Comparison of ENCODE assay signal across 8 cellular contexts in the genomic region with DNA sequence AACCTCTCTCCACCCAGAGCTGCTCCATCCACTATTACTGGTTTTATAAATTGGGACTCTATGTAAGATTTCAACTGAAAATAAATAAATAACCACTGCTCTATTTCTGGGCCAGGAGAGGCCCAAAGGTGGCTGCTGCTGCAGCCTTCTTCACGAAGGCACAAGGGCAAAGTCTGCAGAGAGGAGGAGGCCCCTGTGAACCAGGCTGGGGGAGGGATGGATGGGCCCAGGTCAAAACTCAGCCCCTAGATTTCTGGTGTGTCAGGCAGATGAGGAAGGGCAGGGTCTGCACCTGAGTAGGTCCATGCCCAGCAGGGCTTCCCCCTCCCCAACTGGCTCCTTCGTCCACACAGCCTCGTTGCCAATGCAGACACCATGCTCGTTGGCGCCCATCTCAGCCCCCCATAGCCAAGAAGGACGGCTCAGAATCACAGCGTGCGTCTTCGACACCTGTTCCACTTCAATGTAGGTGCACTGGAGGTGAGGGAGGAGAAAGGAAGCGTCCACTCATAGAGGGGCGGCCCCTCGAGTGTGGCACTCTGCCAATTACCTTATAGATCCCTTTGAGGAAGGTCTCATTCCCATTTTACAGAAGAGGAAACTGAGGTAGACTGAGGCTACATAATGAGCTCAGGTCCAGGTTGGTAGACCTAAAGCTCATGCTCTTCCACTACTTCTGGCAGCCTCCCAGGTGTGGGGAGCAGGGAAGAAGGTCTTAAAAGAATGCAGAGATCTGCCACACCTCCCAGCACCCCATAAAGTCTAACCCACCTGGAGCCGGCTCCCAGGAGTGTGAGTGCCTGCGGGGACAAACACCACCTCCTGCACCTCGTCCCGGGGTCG. TPM values are rescaled to one million over a fixed set of nuclear protein-coding genes. Genes with fewer than 3 reads are reported as not detected.
DNase-seq lines count a peak whose midpoint lies in the region; ATAC-seq and TF ChIP-seq lines count a peak whose summit lies in the region.

No MANE protein-coding gene starts in this region.

- ATAC-seq in left ventricle myocardium superior = no peak
- ATAC-seq in body of pancreas = no peak
- no peak for ATAC-seq in mucosa of descending colon
- ATAC-seq in GM21528 (IDR thresholded peaks at IDR 0.05; ENCODE audit: low FRiP score, unreplicated experiment) = no peak

- H3K36me3 ChIP-seq in right atrium auricular region (peaks cover 5% of the 10 kb centered on the region), body of pancreas (replicated peaks in 1 of 2; ENCODE audit: insufficient read depth in 1 of 2, low read depth in 2 of 2) (peaks cover 0 to 2% of the 10 kb centered on the region in 2 donors), mucosa of descending colon (ENCODE audit: low read depth) (no peaks in the 10 kb centered on the region)

- DNase-seq in right atrium auricular region (ENCODE audit: low spot score) (no peak), left ventricle myocardium superior (no peak), body of pancreas (peak in 1 of 4 donors; percentile 35), mucosa of descending colon (peak in 1 of 3 donors; percentile 21), iPS-NIHi7 (ENCODE audit: extremely low spot score) (no peak), posterior vena cava (ENCODE audit: low spot score) (no peak)
- no peak for DNase-seq in effector CD8-positive, alpha-beta T cell (lab: John Stamatoyannopoulos, UW)

- peak overlapping the region; percentile 71 to 74 for H3K27ac ChIP-seq in right atrium auricular region
- peak overlapping the region in 1 of 4 donors; percentile 76 for H3K27ac ChIP-seq in body of pancreas

- no peaks in the 10 kb centered on the region for H3K9me3 ChIP-seq in right atrium auricular region
- H3K9me3 ChIP-seq in body of pancreas = no peaks in the 10 kb centered on the region
- no peaks in the 10 kb centered on the region for H3K9me3 ChIP-seq in mucosa of descending colon

- no peak for TF ChIP-seq POLR2A in body of pancreas (IDR thresholded peaks at IDR 0.05)

- intact Hi-C loops in left ventricle myocardium superior (cut with micrococcal nuclease) (no loop called here), body of pancreas (cut with DNase I) (loop anchor here (10.0 kb wide), 1 partner anchor 175 kb away; no protein-coding TSS in a partner anchor), mucosa of descending colon (cut with DNase I, micrococcal nuclease) (loop anchor here (2.0 to 10.0 kb wide), 3 partner anchors 51 to 125 kb away; no protein-coding TSS in a partner anchor), posterior vena cava (cut with DNase I) (loop anchor here (2.0 to 10.0 kb wide), 3 partner anchors 49 to 125 kb away; no protein-coding TSS in a partner anchor)

- no peak for TF ChIP-seq CTCF in right atrium auricular region (IDR thresholded peaks at IDR 0.05)
- no peak for TF ChIP-seq CTCF in body of pancreas (IDR thresholded peaks at IDR 0.05)
- TF ChIP-seq CTCF in mucosa of descending colon (IDR thresholded peaks at IDR 0.05) = no peak

- H3K27me3 ChIP-seq in right atrium auricular region (no peaks in the 10 kb centered on the region), body of pancreas (no peaks in the 10 kb centered on the region)

- H3K4me1 ChIP-seq in right atrium auricular region (peaks cover 0 to 27% of the 10 kb centered on the region in 2 donors), body of pancreas (peaks cover 35% of the 10 kb centered on the region), mucosa of descending colon (ENCODE audit: low read depth) (peaks cover 27% of the 10 kb centered on the region)

- 26 to 36% methylated on average over 12 to 17 of the region's 17 CpGs for WGBS in body of pancreas, 2 donors

- H3K4me3 ChIP-seq in right atrium auricular region (peak overlapping the region; percentile 68 to 81), body of pancreas (peak overlapping the region; percentile 90 to 96), mucosa of descending colon (peak overlapping the region; percentile 70)

RNA-seq across cellular contexts. Expression of a gene that starts 1.0 kb away (rescaled TPM):
- total RNA-seq in right atrium auricular region (10 to 100 TPM; 28.5 to 37.1 TPM), left ventricle myocardium superior (33.8 TPM), body of pancreas (10 to 100 TPM; 37.2 to 45.7 TPM), mucosa of descending colon (10 to 100 TPM; 38.4 to 45.1 (median 38.5) TPM), posterior vena cava (10 to 100 TPM; 13.3 to 17.8 TPM)

RNA-seq across cellular contexts. Expression of a gene that starts 8.7 kb away (rescaled TPM):
- total RNA-seq in right atrium auricular region (under 1 TPM in 1 of 2 donors, not detected in 1; 0.59 TPM), left ventricle myocardium superior (not detected), body of pancreas (not detected), mucosa of descending colon (under 1 TPM in 2 of 3 donors, not detected in 1; 0.14 to 0.36 TPM), posterior vena cava (not detected)

RNA-seq across cellular contexts. Expression of a gene that starts 8.8 kb away (rescaled TPM):
- total RNA-seq in right atrium auricular region (10 to 100 TPM; 51.8 to 61.3 TPM), left ventricle myocardium superior (53.5 TPM), body of pancreas (10 to 100 TPM in 1 of 2 donors, 1 to 10 TPM in 1; 4.3 to 29.8 TPM), mucosa of descending colon (10 to 100 TPM; 36.2 to 46.0 (median 41.8) TPM), posterior vena cava (10 to 100 TPM; 23.9 to 28.6 TPM)

RNA-seq across cellular contexts. Expression of a gene that starts 10.8 kb away (rescaled TPM):
- total RNA-seq in right atrium auricular region (1 to 10 TPM in 1 of 2 donors, not detected in 1; 2.7 TPM), left ventricle myocardium superior (0.15 TPM), body of pancreas (under 1 TPM; 0.26 to 0.99 TPM), mucosa of descending colon (10 to 100 TPM in 1 of 3 donors, 1 to 10 TPM in 2; 2.0 to 11.6 (median 4.7) TPM), posterior vena cava (under 1 TPM; 0.19 to 0.48 TPM)

RNA-seq across cellular contexts. Expression of a gene that starts 18.5 kb away (rescaled TPM):
- 1 to 10 TPM; 2.3 to 3.6 TPM for total RNA-seq in right atrium auricular region
- total RNA-seq in left ventricle myocardium superior = 4.0 TPM
- total RNA-seq in body of pancreas = 10 to 100 TPM; 18.2 to 42.2 TPM
- total RNA-seq in mucosa of descending colon = 10 to 100 TPM; 38.2 to 85.5 (median 71.1) TPM
- 1 to 10 TPM; 6.4 to 9.8 TPM for total RNA-seq in posterior vena cava
